ENCODE assay signal across 1 cellular context in genomic region chr22:50562523-50563409, GRCh38.
TF ChIP-seq lines count a peak whose summit lies in the region.

A gene with protein sequence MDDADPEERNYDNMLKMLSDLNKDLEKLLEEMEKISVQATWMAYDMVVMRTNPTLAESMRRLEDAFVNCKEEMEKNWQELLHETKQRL (minus strand): TSS chr22:50562919. CDS start chr22:50556405, 6,514 bp downstream.

TF ChIP-seq in HepG2, 621 proteins besides CTCF, POLR2A, EP300 and RAD21 (continued from another document and continues in another):
- TF ChIP-seq, protein P1, sequence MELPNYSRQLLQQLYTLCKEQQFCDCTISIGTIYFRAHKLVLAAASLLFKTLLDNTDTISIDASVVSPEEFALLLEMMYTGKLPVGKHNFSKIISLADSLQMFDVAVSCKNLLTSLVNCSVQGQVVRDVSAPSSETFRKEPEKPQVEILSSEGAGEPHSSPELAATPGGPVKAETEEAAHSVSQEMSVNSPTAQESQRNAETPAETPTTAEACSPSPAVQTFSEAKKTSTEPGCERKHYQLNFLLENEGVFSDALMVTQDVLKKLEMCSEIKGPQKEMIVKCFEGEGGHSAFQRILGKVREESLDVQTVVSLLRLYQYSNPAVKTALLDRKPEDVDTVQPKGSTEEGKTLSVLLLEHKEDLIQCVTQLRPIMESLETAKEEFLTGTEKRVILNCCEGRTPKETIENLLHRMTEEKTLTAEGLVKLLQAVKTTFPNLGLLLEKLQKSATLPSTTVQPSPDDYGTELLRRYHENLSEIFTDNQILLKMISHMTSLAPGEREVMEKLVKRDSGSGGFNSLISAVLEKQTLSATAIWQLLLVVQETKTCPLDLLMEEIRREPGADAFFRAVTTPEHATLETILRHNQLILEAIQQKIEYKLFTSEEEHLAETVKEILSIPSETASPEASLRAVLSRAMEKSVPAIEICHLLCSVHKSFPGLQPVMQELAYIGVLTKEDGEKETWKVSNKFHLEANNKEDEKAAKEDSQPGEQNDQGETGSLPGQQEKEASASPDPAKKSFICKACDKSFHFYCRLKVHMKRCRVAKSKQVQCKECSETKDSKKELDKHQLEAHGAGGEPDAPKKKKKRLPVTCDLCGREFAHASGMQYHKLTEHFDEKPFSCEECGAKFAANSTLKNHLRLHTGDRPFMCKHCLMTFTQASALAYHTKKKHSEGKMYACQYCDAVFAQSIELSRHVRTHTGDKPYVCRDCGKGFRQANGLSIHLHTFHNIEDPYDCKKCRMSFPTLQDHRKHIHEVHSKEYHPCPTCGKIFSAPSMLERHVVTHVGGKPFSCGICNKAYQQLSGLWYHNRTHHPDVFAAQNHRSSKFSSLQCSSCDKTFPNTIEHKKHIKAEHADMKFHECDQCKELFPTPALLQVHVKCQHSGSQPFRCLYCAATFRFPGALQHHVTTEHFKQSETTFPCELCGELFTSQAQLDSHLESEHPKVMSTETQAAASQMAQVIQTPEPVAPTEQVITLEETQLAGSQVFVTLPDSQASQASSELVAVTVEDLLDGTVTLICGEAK (IDR thresholded peaks at IDR 0.05): no peak
- TF ChIP-seq, protein P1 (CRISPR knock-in tag; IDR thresholded peaks at IDR 0.05): 0 out of 2 replicates have a peak, but pooled peaks have one; percentile 35
- peak; percentile 18; the same call in 1 of the 2 replicates for TF ChIP-seq NR2F2 (IDR thresholded peaks at IDR 0.05; ENCODE audit: borderline replicate concordance, low read depth)
- TF ChIP-seq THRA (CRISPR knock-in tag; IDR thresholded peaks at IDR 0.05; ENCODE audit: borderline replicate concordance): peak; percentile 64; the same call in 1 of the 2 replicates
- peak; percentile 45 for TF ChIP-seq HNRNPH1 (optimal IDR thresholded peaks at IDR 0.05; ENCODE audit: low read depth, low read length)
- TF ChIP-seq ZBTB33 (CRISPR knock-in tag; IDR thresholded peaks at IDR 0.05): peak; percentile 37; the same call in 1 of the 2 replicates
- TF ChIP-seq NCOA5 (CRISPR knock-in tag; IDR thresholded peaks at IDR 0.05): no peak
- TF ChIP-seq SOX6 (IDR thresholded peaks at IDR 0.05): no peak
- TF ChIP-seq SOX6 (CRISPR knock-in tag; IDR thresholded peaks at IDR 0.05): no peak
- no peak for TF ChIP-seq HOXA9 (CRISPR knock-in tag; IDR thresholded peaks at IDR 0.05; ENCODE audit: borderline replicate concordance)
- TF ChIP-seq HMGA1 (CRISPR knock-in tag; conservative IDR thresholded peaks at IDR 0.05): no peak
- 0 out of 2 replicates have a peak, but pooled peaks have one; percentile 14 for TF ChIP-seq ATAD3A (CRISPR knock-in tag; IDR thresholded peaks at IDR 0.05)
- no peak for TF ChIP-seq ZNF274 (CRISPR knock-in tag; IDR thresholded peaks at IDR 0.05)
- TF ChIP-seq REPIN1 (CRISPR knock-in tag; IDR thresholded peaks at IDR 0.05; ENCODE audit: borderline replicate concordance, low read depth): no peak
- no peak for TF ChIP-seq TMF1 (CRISPR knock-in tag; IDR thresholded peaks at IDR 0.05; ENCODE audit: low read depth)
- TF ChIP-seq CEBPG (CRISPR knock-in tag; IDR thresholded peaks at IDR 0.05): 0 out of 2 replicates have a peak, but pooled peaks have one; percentile 8
- 0 out of 2 replicates have a peak, but pooled peaks have one; percentile 23 for TF ChIP-seq ZNF747 (CRISPR knock-in tag; IDR thresholded peaks at IDR 0.05; ENCODE audit: borderline replicate concordance)
- no peak for TF ChIP-seq CAMTA2 (CRISPR knock-in tag; IDR thresholded peaks at IDR 0.05; ENCODE audit: borderline replicate concordance)
- TF ChIP-seq SMAD3 (CRISPR knock-in tag; IDR thresholded peaks at IDR 0.05): no peak
- peak in 1 of 2 experiments; percentile 54; a peak in 1 of 4 replicates for TF ChIP-seq NR2F1 (CRISPR knock-in tag; IDR thresholded peaks at IDR 0.05)
- TF ChIP-seq ZNF768 (CRISPR knock-in tag; IDR thresholded peaks at IDR 0.05): no peak; the same call in 1 of the 2 replicates
- TF ChIP-seq, protein P2, sequence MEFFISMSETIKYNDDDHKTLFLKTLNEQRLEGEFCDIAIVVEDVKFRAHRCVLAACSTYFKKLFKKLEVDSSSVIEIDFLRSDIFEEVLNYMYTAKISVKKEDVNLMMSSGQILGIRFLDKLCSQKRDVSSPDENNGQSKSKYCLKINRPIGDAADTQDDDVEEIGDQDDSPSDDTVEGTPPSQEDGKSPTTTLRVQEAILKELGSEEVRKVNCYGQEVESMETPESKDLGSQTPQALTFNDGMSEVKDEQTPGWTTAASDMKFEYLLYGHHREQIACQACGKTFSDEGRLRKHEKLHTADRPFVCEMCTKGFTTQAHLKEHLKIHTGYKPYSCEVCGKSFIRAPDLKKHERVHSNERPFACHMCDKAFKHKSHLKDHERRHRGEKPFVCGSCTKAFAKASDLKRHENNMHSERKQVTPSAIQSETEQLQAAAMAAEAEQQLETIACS (CRISPR knock-in tag; IDR thresholded peaks at IDR 0.05): no peak
- TF ChIP-seq, protein P3, sequence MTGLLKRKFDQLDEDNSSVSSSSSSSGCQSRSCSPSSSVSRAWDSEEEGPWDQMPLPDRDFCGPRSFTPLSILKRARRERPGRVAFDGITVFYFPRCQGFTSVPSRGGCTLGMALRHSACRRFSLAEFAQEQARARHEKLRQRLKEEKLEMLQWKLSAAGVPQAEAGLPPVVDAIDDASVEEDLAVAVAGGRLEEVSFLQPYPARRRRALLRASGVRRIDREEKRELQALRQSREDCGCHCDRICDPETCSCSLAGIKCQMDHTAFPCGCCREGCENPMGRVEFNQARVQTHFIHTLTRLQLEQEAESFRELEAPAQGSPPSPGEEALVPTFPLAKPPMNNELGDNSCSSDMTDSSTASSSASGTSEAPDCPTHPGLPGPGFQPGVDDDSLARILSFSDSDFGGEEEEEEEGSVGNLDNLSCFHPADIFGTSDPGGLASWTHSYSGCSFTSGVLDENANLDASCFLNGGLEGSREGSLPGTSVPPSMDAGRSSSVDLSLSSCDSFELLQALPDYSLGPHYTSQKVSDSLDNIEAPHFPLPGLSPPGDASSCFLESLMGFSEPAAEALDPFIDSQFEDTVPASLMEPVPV (CRISPR knock-in tag; IDR thresholded peaks at IDR 0.05): no peak; the same call in 1 of the 2 replicates
- TF ChIP-seq BORCS8-MEF2B (CRISPR knock-in tag; IDR thresholded peaks at IDR 0.05): no peak
- TF ChIP-seq ZKSCAN8 (CRISPR knock-in tag; IDR thresholded peaks at IDR 0.05; ENCODE audit: borderline replicate concordance): no peak; the same call in 1 of the 2 replicates
- TF ChIP-seq, protein P4, sequence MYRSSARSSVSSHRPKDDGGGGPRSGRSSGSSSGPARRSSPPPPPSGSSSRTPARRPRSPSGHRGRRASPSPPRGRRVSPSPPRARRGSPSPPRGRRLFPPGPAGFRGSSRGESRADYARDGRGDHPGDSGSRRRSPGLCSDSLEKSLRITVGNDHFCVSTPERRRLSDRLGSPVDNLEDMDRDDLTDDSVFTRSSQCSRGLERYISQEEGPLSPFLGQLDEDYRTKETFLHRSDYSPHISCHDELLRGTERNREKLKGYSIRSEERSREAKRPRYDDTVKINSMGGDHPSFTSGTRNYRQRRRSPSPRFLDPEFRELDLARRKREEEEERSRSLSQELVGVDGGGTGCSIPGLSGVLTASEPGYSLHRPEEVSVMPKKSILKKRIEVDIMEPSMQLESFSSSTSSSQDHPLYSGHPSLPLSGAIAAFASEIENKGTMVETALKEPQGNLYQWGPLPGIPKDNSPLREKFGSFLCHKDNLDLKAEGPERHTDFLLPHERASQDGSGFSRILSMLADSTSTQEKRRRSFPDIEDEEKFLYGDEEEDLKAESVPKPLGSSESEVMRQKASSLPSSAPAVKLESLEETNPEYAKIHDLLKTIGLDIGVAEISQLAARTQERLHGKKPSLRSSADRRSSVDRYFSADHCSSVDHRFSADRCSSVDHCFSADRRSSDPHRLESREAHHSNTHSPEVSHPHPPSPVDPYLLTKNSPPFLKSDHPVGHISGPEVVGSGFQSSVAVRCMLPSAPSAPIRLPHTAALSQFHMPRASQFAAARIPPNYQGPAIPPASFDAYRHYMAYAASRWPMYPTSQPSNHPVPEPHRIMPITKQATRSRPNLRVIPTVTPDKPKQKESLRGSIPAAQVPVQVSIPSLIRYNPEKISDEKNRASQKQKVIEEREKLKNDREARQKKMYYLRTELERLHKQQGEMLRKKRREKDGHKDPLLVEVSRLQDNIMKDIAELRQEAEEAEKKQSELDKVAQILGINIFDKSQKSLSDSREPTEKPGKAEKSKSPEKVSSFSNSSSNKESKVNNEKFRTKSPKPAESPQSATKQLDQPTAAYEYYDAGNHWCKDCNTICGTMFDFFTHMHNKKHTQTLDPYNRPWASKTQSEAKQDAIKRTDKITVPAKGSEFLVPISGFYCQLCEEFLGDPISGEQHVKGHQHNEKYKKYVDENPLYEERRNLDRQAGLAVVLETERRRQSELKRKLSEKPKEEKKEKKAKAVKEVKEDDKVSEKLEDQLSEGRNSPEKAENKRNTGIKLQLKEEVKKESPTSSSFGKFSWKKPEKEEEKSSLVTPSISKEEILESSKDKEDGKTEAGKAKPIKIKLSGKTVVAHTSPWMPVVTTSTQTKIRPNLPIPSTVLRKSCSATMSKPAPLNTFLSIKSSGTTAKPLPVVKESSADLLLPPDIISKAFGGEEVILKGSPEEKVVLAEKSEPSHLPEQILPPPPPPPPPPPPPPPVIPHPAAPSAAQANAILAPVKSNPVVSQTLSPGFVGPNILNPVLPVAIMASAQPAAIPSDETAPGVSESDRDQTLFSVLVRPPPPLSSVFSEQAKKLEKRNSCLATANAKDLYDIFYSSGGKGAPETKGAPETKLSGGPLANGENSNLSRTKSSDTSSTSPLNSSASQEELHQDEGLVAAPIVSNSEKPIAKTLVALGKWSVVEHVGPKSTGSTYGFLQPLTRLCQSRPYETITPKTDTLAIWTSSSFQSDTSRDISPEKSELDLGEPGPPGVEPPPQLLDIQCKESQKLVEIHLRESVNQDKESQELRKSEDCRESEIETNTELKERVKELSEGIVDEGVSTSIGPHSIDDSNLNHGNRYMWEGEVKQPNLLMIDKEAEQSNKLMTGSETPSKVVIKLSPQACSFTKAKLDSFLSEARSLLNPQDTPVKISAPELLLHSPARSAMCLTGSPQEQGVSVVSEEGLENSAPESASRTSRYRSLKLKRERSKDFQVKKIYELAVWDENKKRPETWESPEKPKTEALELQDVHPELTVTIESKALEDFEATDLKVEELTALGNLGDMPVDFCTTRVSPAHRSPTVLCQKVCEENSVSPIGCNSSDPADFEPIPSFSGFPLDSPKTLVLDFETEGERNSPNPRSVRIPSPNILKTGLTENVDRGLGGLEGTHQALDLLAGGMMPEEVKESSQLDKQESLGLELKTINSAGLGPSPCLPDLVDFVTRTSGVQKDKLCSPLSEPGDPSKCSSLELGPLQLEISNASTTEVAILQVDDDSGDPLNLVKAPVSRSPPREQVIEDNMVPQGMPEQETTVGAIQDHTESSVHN (CRISPR knock-in tag; IDR thresholded peaks at IDR 0.05): no peak
- no peak for TF ChIP-seq SNRNP70 (IDR thresholded peaks at IDR 0.05; ENCODE audit: low read depth, low read length)
- no peak for TF ChIP-seq PLRG1 (conservative IDR thresholded peaks at IDR 0.05)
- TF ChIP-seq PHF20 (CRISPR knock-in tag; IDR thresholded peaks at IDR 0.05): peak; percentile 69
- TF ChIP-seq ATRX (CRISPR knock-in tag; IDR thresholded peaks at IDR 0.05; ENCODE audit: borderline replicate concordance): no peak
- no peak for TF ChIP-seq MLX (CRISPR knock-in tag; IDR thresholded peaks at IDR 0.05)
- TF ChIP-seq ZNF431 (CRISPR knock-in tag; IDR thresholded peaks at IDR 0.05; ENCODE audit: borderline replicate concordance, low read depth): no peak
